Comparison of ENCODE assay signal across 8 cellular contexts in genomic region chr5:18745988-18746615, GRCh38.
DNase-seq lines count a peak whose midpoint lies in the region; ATAC-seq and TF ChIP-seq lines count a peak whose summit lies in the region.

No MANE protein-coding gene starts in this region.

- no peaks in the 10 kb centered on the region for H3K4me1 ChIP-seq in esophagus (ENCODE audit: control insufficient read depth in 2 of 2, insufficient read depth in 2 of 2, low read length in 1 of 2)

- H3K27me3 ChIP-seq in esophagus (ENCODE audit: control insufficient read depth in 1 of 2, insufficient read depth in 2 of 2, low read length in 2 of 2): no peaks in the 10 kb centered on the region

- 58 to 61% methylated on average over 9 of the region's 9 CpGs for WGBS in esophagus, 2 donors

- intact Hi-C loops in sciatic nerve (cut with DNase I): no loop called here

- H3K27ac ChIP-seq in esophagus (ENCODE audit: low read depth in 2 of 2, low read length in 1 of 2): peak overlapping the region in 1 of 2 donors; percentile 22

- peak overlapping the region; percentile 57 for H3K4me3 ChIP-seq in WI38 (ENCODE audit: low read depth, low read length)
- peak overlapping the region; percentile 36 to 40 for H3K4me3 ChIP-seq in esophagus (ENCODE audit: low read depth in 1 of 2, low read length in 2 of 2)

- peak; percentile 75 for ATAC-seq in GM18868 (IDR thresholded peaks at IDR 0.05; ENCODE audit: unreplicated experiment)
- ATAC-seq in HG03045 (IDR thresholded peaks at IDR 0.05; ENCODE audit: unreplicated experiment): peak; percentile 77
- peak; percentile 80 for ATAC-seq in sciatic nerve

- DNase-seq in AG20443 (ENCODE audit: low spot score) (peak; percentile 5), NCI-H2081 treated with DMSO at 0.1 percent for 48 hours (lab: John Stamatoyannopoulos, UW) (peak; percentile 46), sciatic nerve (ENCODE audit: low spot score) (no peak), Ammon's horn (ENCODE audit: low spot score) (no peak)

- TF ChIP-seq CTCF in WI38 (IDR thresholded peaks at IDR 0.05; ENCODE audit: low read depth, low read length): no peak

- H3K36me3 ChIP-seq in esophagus (ENCODE audit: control insufficient read depth in 2 of 2, insufficient read depth in 2 of 2, low read length in 1 of 2): no peaks in the 10 kb centered on the region

- no peaks in the 10 kb centered on the region for H3K9me3 ChIP-seq in esophagus (ENCODE audit: control insufficient read depth in 2 of 2, insufficient read depth in 1 of 2, low read depth in 1 of 2, low read length in 1 of 2)

Comparison
In these comparisons a context has a peak if more than half of its experiments do, and no peak if none do; other contexts are left out.
1. DNase-seq: peak in AG20443 (single experiment) and NCI-H2081 treated with DMSO at 0.1 percent for 48 hours (single experiment); none in sciatic nerve (single experiment) and Ammon's horn (single experiment).
2. Peak in every context shown above with its lines, with median percentiles within 50 percentile points of each other: ATAC-seq.